Comparison of ENCODE assay signal across 11 cellular contexts in genomic region chr2:95053543-95053942, GRCh38. TPM values are rescaled to one million over a fixed set of nuclear protein-coding genes. Genes with fewer than 3 reads are reported as not detected.
DNase-seq lines count a peak whose midpoint lies in the region; ATAC-seq and TF ChIP-seq lines count a peak whose summit lies in the region.
"Had no signal": no experiment of that assay in that cellular context is flagged by ENCODE, and none has a peak within 500 bp of the region (broad histone marks: within the 10 kb centered on the region; RNA-seq: fewer than 3 reads in every experiment).

No MANE protein-coding gene starts in this region.

- H3K36me3 Mint-ChIP-seq in activated naive CD4-positive, alpha-beta T cell treated with anti-CD3 and anti-CD28 coated beads, Interleukin-2, amount 50 U/mL, for 72 hours, result peaks cover 4 to 28% of the 10 kb centered on the region in 2 donors

- DNase-seq in NCI-H146 (lab: John Stamatoyannopoulos, UW) (peak; percentile 18), NCI-H146 treated with DMSO at 0.1 percent for 48 hours (lab: John Stamatoyannopoulos, UW; ENCODE audit: unreplicated experiment) (no peak), myocyte (ENCODE audit: low read depth) (peak; percentile 25), KBM-7 (no peak), globus pallidus (ENCODE audit: low spot score) (no peak)
- no peak for DNase-seq in activated naive CD4-positive, alpha-beta T cell treated with anti-CD3 and anti-CD28 coated beads, Interleukin-2, amount 50 U/mL, for 72 hours (ENCODE audit: low spot score in 2 of 2)
- DNase-seq: T-helper 9 cell had no signal

- H3K27ac Mint-ChIP-seq in activated naive CD4-positive, alpha-beta T cell treated with anti-CD3 and anti-CD28 coated beads, Interleukin-2, amount 50 U/mL, for 72 hours, result peak overlapping the region; percentile 8 to 51

- 0 out of 2 replicates have a peak, but pooled peaks have one; percentile 25 for TF ChIP-seq CTCF in GM12874 (IDR thresholded peaks at IDR 0.05; ENCODE audit: insufficient read depth, low read depth, low read length)

- H3K9me3 Mint-ChIP-seq in activated naive CD4-positive, alpha-beta T cell treated with anti-CD3 and anti-CD28 coated beads, Interleukin-2, amount 50 U/mL, for 72 hours, result no peaks in the 10 kb centered on the region

- in situ Hi-C loops in KBM-7 (cut with MboI; ENCODE audit: low pct_unique_long_range_greater_than_20kb, low sequenced_read_pairs), result no loop called here

- ATAC-seq in activated naive CD4-positive, alpha-beta T cell treated with anti-CD3 and anti-CD28 coated beads, Interleukin-2, amount 50 U/mL, for 72 hours, result no peak
- no peak for ATAC-seq in HG02970 (IDR thresholded peaks at IDR 0.05; ENCODE audit: low FRiP score, unreplicated experiment)

RNA-seq across cellular contexts. Expression of gene MAL, which starts 28.0 kb away (rescaled TPM):
- total RNA-seq in activated naive CD4-positive, alpha-beta T cell treated with anti-CD3 and anti-CD28 coated beads, Interleukin-2, amount 50 U/mL, for 72 hours, result 10 to 100 TPM; 26.3 to 62.8 TPM
- 1.6 and 2.2 TPM in 2 replicates for total RNA-seq in myocyte
- polyA plus RNA-seq in myocyte (2012), result 2.5 TPM
- total RNA-seq: A172, NCI-H460 had no signal

Comparison
In these comparisons a context has a peak if more than half of its experiments do, and no peak if none do; other contexts are left out.
1. DNase-seq: peak in NCI-H146 (single experiment) and myocyte (single experiment); none in NCI-H146 treated with DMSO at 0.1 percent for 48 hours (single experiment), activated naive CD4-positive, alpha-beta T cell treated with anti-CD3 and anti-CD28 coated beads, Interleukin-2, amount 50 U/mL, for 72 hours (0 of 2), KBM-7 (single experiment) and globus pallidus (single experiment).